ENCODE assay signal across 16 cellular contexts in genomic region chr6:139990287-139990686, GRCh38.
DNase-seq lines count a peak whose midpoint lies in the region; ATAC-seq and TF ChIP-seq lines count a peak whose summit lies in the region.
"Had no signal": no experiment of that assay in that cellular context is flagged by ENCODE, and none has a peak within 500 bp of the region (broad histone marks: within the 10 kb centered on the region; RNA-seq: fewer than 3 reads in every experiment).

No MANE protein-coding gene starts in this region.

- H3K27me3 ChIP-seq in right atrium auricular region (no peaks in the 10 kb centered on the region), psoas muscle (ENCODE audit: insufficient read depth in 3 of 3, low read length in 2 of 3) (no peaks in the 10 kb centered on the region)
- H3K27me3 ChIP-seq: tibial nerve had no signal

- H3K4me1 Mint-ChIP-seq in chondrocyte (ENCODE audit: low read depth), result peaks cover 25% of the 10 kb centered on the region
- H3K4me1 Mint-ChIP-seq in effector memory CD8-positive, alpha-beta T cell (ENCODE audit: low read depth in 2 of 2), result no peaks in the 10 kb centered on the region
- H3K4me1 Mint-ChIP-seq: activated B cell treated with CpG ODN at 0.5 μM for 24 hours, IgD-negative memory B cell had no signal

- H3K4me3 ChIP-seq in right atrium auricular region (no peak overlapping the region), psoas muscle (no peak overlapping the region)
- H3K4me3 ChIP-seq: tibial nerve had no signal

- H3K36me3 ChIP-seq in right atrium auricular region (no peaks in the 10 kb centered on the region), psoas muscle (ENCODE audit: insufficient read depth in 1 of 2, low read depth in 1 of 2) (no peaks in the 10 kb centered on the region)
- H3K36me3 ChIP-seq: tibial nerve had no signal

- peak overlapping the region; percentile 82 for H3K27ac Mint-ChIP-seq in chondrocyte (ENCODE audit: unreplicated experiment)
- no peak overlapping the region for H3K27ac Mint-ChIP-seq in effector memory CD8-positive, alpha-beta T cell
- H3K27ac Mint-ChIP-seq: activated B cell treated with CpG ODN at 0.5 μM for 24 hours, IgD-negative memory B cell had no signal

- peaks cover 16% of the 10 kb centered on the region for H3K9me3 Mint-ChIP-seq in chondrocyte (ENCODE audit: low read depth)
- H3K9me3 Mint-ChIP-seq in effector memory CD8-positive, alpha-beta T cell, result no peaks in the 10 kb centered on the region
- H3K9me3 Mint-ChIP-seq: activated B cell treated with CpG ODN at 0.5 μM for 24 hours had no signal

- H3K27me3 Mint-ChIP-seq in chondrocyte (ENCODE audit: low read depth), result no peaks in the 10 kb centered on the region
- peaks cover 6 to 13% of the 10 kb centered on the region in 2 donors for H3K27me3 Mint-ChIP-seq in effector memory CD8-positive, alpha-beta T cell
- H3K27me3 Mint-ChIP-seq: activated B cell treated with CpG ODN at 0.5 μM for 24 hours had no signal

- H3K9me3 ChIP-seq in right atrium auricular region (no peaks in the 10 kb centered on the region), psoas muscle (no peaks in the 10 kb centered on the region)
- H3K9me3 ChIP-seq: tibial nerve had no signal

- TF ChIP-seq CTCF in chondrocyte (IDR thresholded peaks at IDR 0.05), result no peak
- TF ChIP-seq CTCF in right atrium auricular region (IDR thresholded peaks at IDR 0.05), result no peak
- no peak for TF ChIP-seq CTCF in psoas muscle (IDR thresholded peaks at IDR 0.05)

- no peak for ATAC-seq in psoas muscle
- no peak for ATAC-seq in effector memory CD8-positive, alpha-beta T cell (replicated peaks)

- no peaks in the 10 kb centered on the region for H3K36me3 Mint-ChIP-seq in chondrocyte (ENCODE audit: low read depth)
- H3K36me3 Mint-ChIP-seq in effector memory CD8-positive, alpha-beta T cell (ENCODE audit: insufficient read depth), result no peaks in the 10 kb centered on the region
- H3K36me3 Mint-ChIP-seq: IgD-negative memory B cell had no signal

- peak; percentile 14 for DNase-seq in CD1c-positive myeloid dendritic cell (ENCODE audit: extremely low spot score)
- no peak for DNase-seq in chondrocyte (ENCODE audit: low spot score)
- DNase-seq in right atrium auricular region (ENCODE audit: low spot score), result no peak
- no peak for DNase-seq in psoas muscle
- DNase-seq in NCI-H187 treated with DMSO at 0.1 percent for 48 hours (lab: John Stamatoyannopoulos, UW), result no peak
- DNase-seq in SK-N-DZ (ENCODE audit: low spot score), result no peak
- DNase-seq in NCI-H1417 (lab: John Stamatoyannopoulos, UW), result no peak
- no peak for DNase-seq in effector memory CD8-positive, alpha-beta T cell
- DNase-seq: activated B cell treated with CpG ODN at 0.5 μM for 24 hours, C1 segment of cervical spinal cord, DMS53, NCI-H1092 treated with DMSO at 0.1 percent for 48 hours, NCI-H774, small intestine had no signal

- H3K4me3 Mint-ChIP-seq in chondrocyte (ENCODE audit: unreplicated experiment), result no peak overlapping the region
- H3K4me3 Mint-ChIP-seq in effector memory CD8-positive, alpha-beta T cell, result no peak overlapping the region
- H3K4me3 Mint-ChIP-seq: activated B cell treated with CpG ODN at 0.5 μM for 24 hours, IgD-negative memory B cell had no signal

- intact Hi-C loops in psoas muscle (cut with DNase I), result loop anchor here in 1 of 2 donors (10.0 kb wide), 1 partner anchor 755 kb away; no protein-coding TSS in a partner anchor

- H3K4me1 ChIP-seq in right atrium auricular region (peaks cover 0 to 13% of the 10 kb centered on the region in 2 donors), psoas muscle (no peaks in the 10 kb centered on the region)

- H3K27ac ChIP-seq in right atrium auricular region, result peak overlapping the region; percentile 28 to 38
- peak overlapping the region; percentile 36 for H3K27ac ChIP-seq in psoas muscle

- 82 to 88% (median 82%) methylated on average over 2 of the region's 2 CpGs for WGBS in psoas muscle, 3 donors
